In genomic region chr10:96090463-96090800, GRCh38 we compare ENCODE assay signal across 8 cellular contexts. TPM values are rescaled to one million over a fixed set of nuclear protein-coding genes. Genes with fewer than 3 reads are reported as not detected.
DNase-seq lines count a peak whose midpoint lies in the region; ATAC-seq and TF ChIP-seq lines count a peak whose summit lies in the region.

No MANE protein-coding gene starts in this region.

- H3K4me3 ChIP-seq in BJ (ENCODE audit: low read depth, low read length) (peak overlapping the region; percentile 82), breast epithelium (peak overlapping the region; percentile 68 to 79 (median 78))

- peak overlapping the region; percentile 87 to 97 (median 95) for H3K4me3 Mint-ChIP-seq in naive thymus-derived CD8-positive, alpha-beta T cell

- H3K36me3 Mint-ChIP-seq in naive thymus-derived CD8-positive, alpha-beta T cell, result peaks cover 10 to 29% (median 22%) of the 10 kb centered on the region in 3 donors

- TF ChIP-seq CTCF in BJ (IDR thresholded peaks at IDR 0.05; ENCODE audit: insufficient read depth, low read depth, low read length) (no peak), breast epithelium (IDR thresholded peaks at IDR 0.05) (no peak)

- no peak for ATAC-seq in naive thymus-derived CD8-positive, alpha-beta T cell
- ATAC-seq in GM18517 (IDR thresholded peaks at IDR 0.05; ENCODE audit: unreplicated experiment) (no peak), HG02610 (IDR thresholded peaks at IDR 0.05; ENCODE audit: unreplicated experiment) (no peak), GM19035 (IDR thresholded peaks at IDR 0.05; ENCODE audit: unreplicated experiment) (no peak)

- no peaks in the 10 kb centered on the region for H3K36me3 ChIP-seq in BJ (ENCODE audit: control insufficient read depth, insufficient read depth, low read length)
- no peaks in the 10 kb centered on the region for H3K36me3 ChIP-seq in KOPT-K1 (ENCODE audit: insufficient read depth, low read length)
- no peaks in the 10 kb centered on the region for H3K36me3 ChIP-seq in breast epithelium

- peaks cover 0 to 12% (median 7%) of the 10 kb centered on the region in 9 donors for H3K9me3 Mint-ChIP-seq in naive thymus-derived CD8-positive, alpha-beta T cell

- H3K27me3 Mint-ChIP-seq in naive thymus-derived CD8-positive, alpha-beta T cell, result peaks cover 22 to 41% (median 31%) of the 10 kb centered on the region in 5 donors

- DNase-seq in BJ (ENCODE audit: low read depth), result no peak
- no peak for DNase-seq in breast epithelium (ENCODE audit: low spot score in 2 of 2)
- no peak for DNase-seq in naive thymus-derived CD8-positive, alpha-beta T cell
- no peak for DNase-seq in central memory CD4-positive, alpha-beta T cell

- no peak for TF ChIP-seq POLR2A in breast epithelium (IDR thresholded peaks at IDR 0.05)

- CTCF ChIA-PET in BJ (lab: Yijun Ruan, JAX), result interaction anchor here (0.9 kb wide), 2 partner anchors 23 to 139 kb away, joined by 3 read pairs; no protein-coding TSS in a partner anchor

- H3K27ac Mint-ChIP-seq in naive thymus-derived CD8-positive, alpha-beta T cell, result peak overlapping the region; percentile 97 to 99 (median 99)

- H3K27me3 ChIP-seq in BJ (ENCODE audit: control insufficient read depth, insufficient read depth, low read length), result peaks cover 4% of the 10 kb centered on the region; the same call in 1 of the 2 replicates
- H3K27me3 ChIP-seq in breast epithelium, result peaks cover 0 to 35% of the 10 kb centered on the region in 2 donors

- peaks cover 3 to 17% (median 10%) of the 10 kb centered on the region in 4 donors for H3K4me1 Mint-ChIP-seq in naive thymus-derived CD8-positive, alpha-beta T cell

- no peaks in the 10 kb centered on the region for H3K4me1 ChIP-seq in breast epithelium

- intact Hi-C loops in breast epithelium (cut with DNase I; ENCODE audit: low total_unique reads), result no loop called here

- H3K9me3 ChIP-seq in KOPT-K1 (ENCODE audit: insufficient read depth, low read length, poor library complexity, severe bottlenecking) (no peaks in the 10 kb centered on the region), breast epithelium (no peaks in the 10 kb centered on the region)

- POLR2A ChIA-PET in BJ (lab: Charles Lee), result no interaction called here
- POLR2A ChIA-PET in naive thymus-derived CD8-positive, alpha-beta T cell (lab: Charles Lee), result interaction anchor here (1.2 to 4.8 kb wide), 7 partner anchors 38 to 497 kb away, joined by 3 to 211 read pairs (median 7); partner anchors contain the start of genes CCNJ, TCTN3, TM9SF3 and ZNF518A

- H3K27ac ChIP-seq in KOPT-K1 (ENCODE audit: low read depth, low read length, poor library complexity, severe bottlenecking) (peak overlapping the region; percentile 99), breast epithelium (peak overlapping the region; percentile 89 to 90)

RNA-seq across cellular contexts. Expression of gene ZNF518A, which starts 39.7 kb away (rescaled TPM):
- 2.6 and 4.9 TPM in 2 replicates for polyA plus RNA-seq in BJ (2011; rRNA removed)
- 3.4 and 4.0 TPM in 2 replicates for polyA minus RNA-seq in BJ (2011; rRNA and poly(A)+ RNA removed)
- 10 to 100 TPM; 18.1 to 33.7 (median 22.9) TPM for total RNA-seq in breast epithelium
- 10 to 100 TPM; 25.8 to 26.0 TPM for total RNA-seq in naive thymus-derived CD8-positive, alpha-beta T cell
- polyA plus RNA-seq in naive thymus-derived CD8-positive, alpha-beta T cell, result 10 to 100 TPM in 2 of 3 donors, 1 to 10 TPM in 1; 7.6 to 11.2 (median 10.2) TPM

RNA-seq across cellular contexts. Expression of gene CCNJ, which starts 47.0 kb away (rescaled TPM):
- 4.4 and 5.6 TPM in 2 replicates for polyA plus RNA-seq in BJ (2011; rRNA removed)
- 6.7 and 10.3 TPM in 2 replicates for polyA minus RNA-seq in BJ (2011; rRNA and poly(A)+ RNA removed)
- total RNA-seq in breast epithelium, result 1 to 10 TPM; 3.8 to 7.2 (median 3.9) TPM
- total RNA-seq in naive thymus-derived CD8-positive, alpha-beta T cell, result 1 to 10 TPM; 7.2 to 8.1 TPM
- polyA plus RNA-seq in naive thymus-derived CD8-positive, alpha-beta T cell, result 1 to 10 TPM in 2 of 3 donors, under 1 TPM in 1; 0.56 to 1.8 (median 1.0) TPM
